Comparison of ENCODE assay signal across 8 cellular contexts in genomic region chr7:44881610-44882009, GRCh38. TPM values are rescaled to one million over a fixed set of nuclear protein-coding genes. Genes with fewer than 3 reads are reported as not detected.
A peak's percentile ranks its signal among the peaks of the same experiment; 100 is the strongest.
DNase-seq lines count a peak whose midpoint lies in the region; ATAC-seq, FAIRE-seq and TF ChIP-seq lines count a peak whose summit lies in the region.

No MANE protein-coding gene starts in this region.

- H3K27me3 Mint-ChIP-seq in nephron (ENCODE audit: low read depth) (no peaks in the 10 kb centered on the region), T-cell (peaks cover 0 to 1% of the 10 kb centered on the region in 2 donors)

- POLR2A ChIA-PET in K562 (lab: Yijun Ruan, JAX): interaction anchor here (0.6 to 3.6 kb wide), 17 partner anchors 8 to 313 kb away, joined by 3 to 23 read pairs (median 4); partner anchors contain the start of gene H2AZ2
- POLR2A ChIA-PET in T-cell (lab: Charles Lee): interaction anchor here (0.5 to 1.3 kb wide), 7 partner anchors 9 to 84 kb away, joined by 3 to 5 read pairs (median 4); no protein-coding TSS in a partner anchor

- intact Hi-C loops in K562 (cut with micrococcal nuclease): loop anchor here (5.0 kb wide), 1 partner anchor 106 kb away; no protein-coding TSS in a partner anchor

- no peak for TF ChIP-seq POLR2A in K562 (conservative IDR thresholded peaks at IDR 0.05)

- peak overlapping the region; percentile 14 to 86 (median 27) for H3K27ac Mint-ChIP-seq in nephron
- H3K27ac Mint-ChIP-seq in T-cell: no peak overlapping the region

- no peak overlapping the region for H2AFZ ChIP-seq in DND-41 (ENCODE audit: low read depth, low read length)
- no peak overlapping the region for H2AFZ ChIP-seq in K562 (ENCODE audit: low read depth, low read length)

- no peak for TF ChIP-seq CTCF in DND-41 (IDR thresholded peaks at IDR 0.05; ENCODE audit: borderline replicate concordance, extremely low read depth, low read length, poor library complexity, severe bottlenecking)
- no peak for TF ChIP-seq CTCF in K562 (IDR thresholded peaks at IDR 0.05 in 2 of 3, conservative IDR thresholded peaks at IDR 0.05 in 1 of 3; ENCODE audit: insufficient read depth in 2 of 3, low read depth in 1 of 3, low read length in 3 of 3)
- no peak for TF ChIP-seq CTCF in nephron (IDR thresholded peaks at IDR 0.05; ENCODE audit: unreplicated experiment in 3 of 3)

- H3K27ac ChIP-seq in DND-41 (ENCODE audit: low read length) (no peak overlapping the region), K562 (ENCODE audit: extremely low read depth, low read depth, low read length) (peak overlapping the region; percentile 31; the same call in 2 of the 3 replicates)

- peaks cover 57% of the 10 kb centered on the region for H4K20me1 ChIP-seq in DND-41 (ENCODE audit: insufficient read depth, low read length)
- peaks cover 47% of the 10 kb centered on the region for H4K20me1 ChIP-seq in K562 (replicated peaks; ENCODE audit: control insufficient read depth, insufficient read depth, low read length)

- H3K27me3 ChIP-seq in DND-41 (ENCODE audit: insufficient read depth, low read length, poor library complexity) (no peaks in the 10 kb centered on the region), MG63 (no peaks in the 10 kb centered on the region), K562 (ENCODE audit: control insufficient read depth in 2 of 2, insufficient read depth in 2 of 2, low read length in 2 of 2) (no peaks in the 10 kb centered on the region)

- in situ Hi-C loops in K562 (cut with MboI): no loop called here

- H3K9ac ChIP-seq in DND-41 (ENCODE audit: low read depth, low read length) (peak overlapping the region; percentile 97), K562 (ENCODE audit: insufficient read depth in 1 of 2, low read depth in 2 of 2, low read length in 2 of 2) (peak overlapping the region in 1 of 2 experiments; percentile 55; a peak in 2 of 4 replicates)

- peaks cover 61% of the 10 kb centered on the region for H3K4me1 ChIP-seq in DND-41 (ENCODE audit: insufficient read depth, low read length)
- H3K4me1 ChIP-seq in K562 (replicated peaks in 1 of 2; ENCODE audit: control insufficient read depth in 2 of 2, insufficient read depth in 2 of 2, low read length in 2 of 2): peaks cover 14 to 50% of the 10 kb centered on the region in 2 experiments

- BruUV-seq in K562 (replicated peaks; lab: Mats Ljungman, UMichigan): no TSS peak

- no peak for TF ChIP-seq EP300 in K562 (IDR thresholded peaks at IDR 0.05; ENCODE audit: low read length)

- TF ChIP-seq RAD21 in K562 (CRISPR knock-in tag; conservative IDR thresholded peaks at IDR 0.05 in 1 of 2, IDR thresholded peaks at IDR 0.05 in 1 of 2): no peak

- H3K9me3 ChIP-seq in DND-41 (ENCODE audit: insufficient read depth, low read length, severe bottlenecking) (no peaks in the 10 kb centered on the region), MG63 (no peaks in the 10 kb centered on the region), K562 (replicated peaks; ENCODE audit: control insufficient read depth, insufficient read depth, low read depth, low read length) (no peaks in the 10 kb centered on the region)

- H3K36me3 ChIP-seq in DND-41 (ENCODE audit: insufficient read depth, low read length) (peaks cover 56% of the 10 kb centered on the region), MG63 (peaks cover 65% of the 10 kb centered on the region), K562 (ENCODE audit: control insufficient read depth, insufficient read depth, low read length) (peaks cover 51% of the 10 kb centered on the region)

- peak overlapping the region in 1 of 2 experiments; percentile 95; a peak in 2 of 4 replicates for H3K4me3 ChIP-seq in DND-41 (ENCODE audit: low read depth in 1 of 2, low read length in 2 of 2)
- H3K4me3 ChIP-seq in MG63: peak overlapping the region; percentile 90
- H3K4me3 ChIP-seq in K562: peak overlapping the region; percentile 78

- H3K4me1 Mint-ChIP-seq in nephron: peaks cover 55% of the 10 kb centered on the region
- H3K4me1 Mint-ChIP-seq in T-cell: peaks cover 41 to 62% (median 53%) of the 10 kb centered on the region in 3 donors

- CTCF ChIA-PET in K562 (lab: Yijun Ruan, JAX; ENCODE audit: low intra/inter-chr PET ratio): no interaction called here
- CTCF ChIA-PET in T-cell (lab: Charles Lee): interaction anchor here (0.5 to 2.3 kb wide), 9 partner anchors 17 to 864 kb away, joined by 3 to 16 read pairs (median 3); no protein-coding TSS in a partner anchor

- peaks cover 58% of the 10 kb centered on the region for H3K36me3 Mint-ChIP-seq in nephron (ENCODE audit: low read depth)
- H3K36me3 Mint-ChIP-seq in T-cell: peaks cover 23% of the 10 kb centered on the region

- H3K4me3 Mint-ChIP-seq in nephron (peak overlapping the region; percentile 90 to 97 (median 94)), T-cell (peak overlapping the region in 1 of 3 donors; percentile 59)

- no peak for ATAC-seq in DND-41 (ENCODE audit: insufficient read depth, low read depth)
- ATAC-seq in K562: no peak
- no peak for ATAC-seq in HG03108 (IDR thresholded peaks at IDR 0.05; ENCODE audit: unreplicated experiment)
- ATAC-seq in T-cell (replicated peaks in 1 of 4): no peak

- H3K9me3 Mint-ChIP-seq in nephron (no peaks in the 10 kb centered on the region), T-cell (peaks cover 0 to 5% (median 3%) of the 10 kb centered on the region in 3 donors)

- DNase-seq in DND-41 (no peak), MG63 (no peak), K562 (ENCODE audit: extremely low read depth in 1 of 4, low spot score in 3 of 4) (no peak), T-cell (no peak), NCI-H748 treated with DMSO at 0.1 percent for 48 hours (lab: John Stamatoyannopoulos, UW) (no peak), COLO668 (lab: John Stamatoyannopoulos, UW; ENCODE audit: unreplicated experiment) (no peak)

- peaks cover 78% of the 10 kb centered on the region for H3K79me2 ChIP-seq in DND-41 (ENCODE audit: insufficient read depth, low read length)
- peaks cover 86% of the 10 kb centered on the region for H3K79me2 ChIP-seq in K562 (ENCODE audit: control insufficient read depth, insufficient read depth, low read length)

- no peaks in the 10 kb centered on the region for H3K9me1 ChIP-seq in K562 (ENCODE audit: control insufficient read depth, insufficient read depth, low read length)

- no peak for FAIRE-seq in K562 (lab: Jason Lieb, UNC)

- peak overlapping the region; percentile 98 for H3K4me2 ChIP-seq in DND-41 (ENCODE audit: insufficient read depth, low read length)
- H3K4me2 ChIP-seq in K562 (ENCODE audit: insufficient read depth, low read length): peak overlapping the region; percentile 58

TF ChIP-seq in K562, 482 proteins besides CTCF, POLR2A, EP300 and RAD21 (continues in another document):
- TF ChIP-seq SRF (CRISPR knock-in tag; IDR thresholded peaks at IDR 0.05): peak; percentile 69 to 99
- TF ChIP-seq MEIS2 (IDR thresholded peaks at IDR 0.05; ENCODE audit: partially characterized antibody): peak; percentile 8
- 0 out of 2 replicates have a peak, but pooled peaks have one; percentile 4 for TF ChIP-seq MAFF (IDR thresholded peaks at IDR 0.05; ENCODE audit: low read length)
- no peak for TF ChIP-seq KAT7 (CRISPR knock-in tag; IDR thresholded peaks at IDR 0.05; ENCODE audit: borderline replicate concordance)

RNA-seq across cellular contexts. Expression of gene PURB, which starts 3.7 kb away (rescaled TPM):
- 12.0 and 18.0 TPM in 2 replicates for total RNA-seq in MG63 (2014; rRNA removed; shearing (Covaris generic); ENCODE audit: low replicate concordance)
- total RNA-seq in K562 (2011; cell fraction: chromatin; rRNA removed; ENCODE audit: low replicate concordance): 13.1 and 32.6 TPM in 2 replicates
- 11.2 and 12.5 TPM in 2 replicates for total RNA-seq in K562 (2011; cell fraction: nucleolus; rRNA removed)
- total RNA-seq in K562 (2011; cell fraction: nucleoplasm; rRNA removed): 20.3 and 27.3 TPM in 2 replicates
- total RNA-seq in K562 (2014; rRNA removed) (5.6 and 6.2 TPM in 2 replicates), K562 (2014; rRNA removed; fragmentation: Illumina TruSeq; extraction: Trizol) (13.5 and 14.8 TPM in 2 replicates), K562 (2015; rRNA removed; fragmentation: Illumina TruSeq; extraction: Trizol) (10.6 and 11.2 TPM in 2 replicates), K562 (2021) (12.7 and 13.1 TPM in 2 replicates), T-cell (10 to 100 TPM; 19.5 to 29.8 (median 20.1) TPM)
- polyA plus RNA-seq in K562 (2011; rRNA removed) (7.3 and 8.3 TPM in 2 replicates), K562 (2014; fragmentation: Illumina TruSeq; extraction: Trizol) (12.8 and 14.1 TPM in 2 replicates), K562 (2014; fragmentation: Nextera tagmentation; extraction: Ambion mirVana) (1 to 10 TPM; 1.6 TPM), K562 (2014; rRNA removed) (8.8 and 9.8 TPM in 2 replicates)
- 1.8 and 4.2 TPM in 2 replicates for polyA plus RNA-seq in K562 (2011; cell fraction: cytosol; rRNA removed)
- 6.5 and 7.7 TPM in 2 replicates for polyA plus RNA-seq in K562 (2011; cell fraction: nucleus; rRNA removed)
- 9.8 and 11.3 TPM in 2 replicates for polyA plus RNA-seq in K562 (2012)
- polyA minus RNA-seq in K562 (2011; rRNA and poly(A)+ RNA removed): 6.8 and 7.8 TPM in 2 replicates
- 5.3 and 6.5 TPM in 2 replicates for polyA minus RNA-seq in K562 (2011; cell fraction: cytosol; rRNA and poly(A)+ RNA removed)
- 5.9 and 10.9 TPM in 2 replicates for polyA minus RNA-seq in K562 (2011; cell fraction: nucleus; rRNA and poly(A)+ RNA removed)

RNA-seq across cellular contexts. Expression of gene H2AZ2, which starts 33.7 kb away (rescaled TPM):
- total RNA-seq in MG63 (2014; rRNA removed; shearing (Covaris generic); ENCODE audit: low replicate concordance): 352 and 425 TPM in 2 replicates
- 52.2 and 119 TPM in 2 replicates for total RNA-seq in K562 (2011; cell fraction: chromatin; rRNA removed; ENCODE audit: low replicate concordance)
- total RNA-seq in K562 (2011; cell fraction: nucleolus; rRNA removed): 49.0 and 52.7 TPM in 2 replicates
- total RNA-seq in K562 (2011; cell fraction: nucleoplasm; rRNA removed): 81.8 and 141 TPM in 2 replicates
- total RNA-seq in K562 (2014; rRNA removed) (380 and 497 TPM in 2 replicates), K562 (2014; rRNA removed; fragmentation: Illumina TruSeq; extraction: Trizol) (286 and 296 TPM in 2 replicates), K562 (2015; rRNA removed; fragmentation: Illumina TruSeq; extraction: Trizol) (217 and 219 TPM in 2 replicates), K562 (2021) (273 and 286 TPM in 2 replicates), T-cell (100 to 1,000 TPM; 151 to 177 (median 158) TPM)
- polyA plus RNA-seq in K562 (2011; rRNA removed) (276 and 382 TPM in 2 replicates), K562 (2014; fragmentation: Illumina TruSeq; extraction: Trizol) (213 and 246 TPM in 2 replicates), K562 (2014; fragmentation: Nextera tagmentation; extraction: Ambion mirVana) (100 to 1,000 TPM; 105 to 118 TPM), K562 (2014; rRNA removed) (295 and 305 TPM in 2 replicates)
- 254 and 312 TPM in 2 replicates for polyA plus RNA-seq in K562 (2011; cell fraction: cytosol; rRNA removed)
- 75.0 and 103 TPM in 2 replicates for polyA plus RNA-seq in K562 (2011; cell fraction: nucleus; rRNA removed)
- 262 and 408 TPM in 2 replicates for polyA plus RNA-seq in K562 (2012)
- 211 and 268 TPM in 2 replicates for polyA minus RNA-seq in K562 (2011; rRNA and poly(A)+ RNA removed)
- 75.6 and 99.9 TPM in 2 replicates for polyA minus RNA-seq in K562 (2011; cell fraction: cytosol; rRNA and poly(A)+ RNA removed)
- polyA minus RNA-seq in K562 (2011; cell fraction: nucleus; rRNA and poly(A)+ RNA removed): 17.5 and 34.1 TPM in 2 replicates

Comparison
In these comparisons a context has a peak if more than half of its experiments do, and no peak if none do; other contexts are left out.
1. H3K27ac Mint-ChIP-seq: peak in nephron (3 of 3); none in T-cell (0 of 2).